18 cellular contexts compared by ENCODE assay signal in genomic region chr10:114539623-114540022, GRCh38.
DNase-seq lines count a peak whose midpoint lies in the region; ATAC-seq and TF ChIP-seq lines count a peak whose summit lies in the region.
"Had no signal": no experiment of that assay in that cellular context is flagged by ENCODE, and none has a peak within 500 bp of the region (broad histone marks: within the 10 kb centered on the region; RNA-seq: fewer than 3 reads in every experiment).

No MANE protein-coding gene starts in this region.

- H3K36me3 Mint-ChIP-seq in activated naive CD8-positive, alpha-beta T cell treated with anti-CD3 and anti-CD28 coated beads, Interleukin-2, amount 50 U/mL, for 24 hours (ENCODE audit: low read depth) = no peaks in the 10 kb centered on the region
- no peaks in the 10 kb centered on the region for H3K36me3 Mint-ChIP-seq in stimulated activated effector memory CD8-positive, alpha-beta T cell treated with anti-CD3 and anti-CD28 coated beads, Interleukin-12 subunit alpha, Interleukin-12 subunit beta, amount 100 ng/mL, for 72 hours
- H3K36me3 Mint-ChIP-seq: stimulated activated memory B cell treated with anti-CD40 and anti-IgM and Interleukin-4, amounts not matched to agents 10 μg/mL and 1 μg/mL and 100 μg/mL, for 72 hours had no signal

- no peak for TF ChIP-seq POLR2A in heart left ventricle (IDR thresholded peaks at IDR 0.05)

- no peaks in the 10 kb centered on the region for H3K27me3 Mint-ChIP-seq in activated naive CD8-positive, alpha-beta T cell treated with anti-CD3 and anti-CD28 coated beads, Interleukin-2, amount 50 U/mL, for 24 hours
- H3K27me3 Mint-ChIP-seq: stimulated activated memory B cell treated with anti-CD40 and anti-IgM and Interleukin-4, amounts not matched to agents 10 μg/mL and 1 μg/mL and 100 μg/mL, for 72 hours had no signal

- POLR2A ChIA-PET in OCI-LY7 (lab: Charles Lee) = interaction anchor here (0.6 to 12.1 kb wide), 10 partner anchors 9 to 463 kb away, joined by 3 to 192 read pairs (median 3); no protein-coding TSS in a partner anchor

- CTCF ChIA-PET in OCI-LY7 (lab: Charles Lee; ENCODE audit: unreplicated experiment) = interaction anchor here (0.6 to 1.1 kb wide), 3 partner anchors 9 to 578 kb away, joined by 3 to 7 read pairs (median 4); no protein-coding TSS in a partner anchor

- peaks cover 0 to 84% (median 30%) of the 10 kb centered on the region in 9 donors for H3K36me3 ChIP-seq in heart left ventricle
- no peaks in the 10 kb centered on the region; the same call in 1 of the 2 replicates for H3K36me3 ChIP-seq in OCI-LY7 (ENCODE audit: insufficient read depth, low read length)
- H3K36me3 ChIP-seq: pancreas had no signal

- H3K27me3 ChIP-seq in heart left ventricle = no peaks in the 10 kb centered on the region
- H3K27me3 ChIP-seq: pancreas, tibial nerve had no signal

- H3K27ac Mint-ChIP-seq in activated naive CD8-positive, alpha-beta T cell treated with anti-CD3 and anti-CD28 coated beads, Interleukin-2, amount 50 U/mL, for 24 hours = peak overlapping the region; percentile 77
- peak overlapping the region; percentile 70 for H3K27ac Mint-ChIP-seq in stimulated activated effector memory CD8-positive, alpha-beta T cell treated with anti-CD3 and anti-CD28 coated beads, Interleukin-12 subunit alpha, Interleukin-12 subunit beta, amount 100 ng/mL, for 72 hours

- no peaks in the 10 kb centered on the region for H3K9me3 Mint-ChIP-seq in activated naive CD8-positive, alpha-beta T cell treated with anti-CD3 and anti-CD28 coated beads, Interleukin-2, amount 50 U/mL, for 24 hours
- no peaks in the 10 kb centered on the region for H3K9me3 Mint-ChIP-seq in stimulated activated effector memory CD8-positive, alpha-beta T cell treated with anti-CD3 and anti-CD28 coated beads, Interleukin-12 subunit alpha, Interleukin-12 subunit beta, amount 100 ng/mL, for 72 hours
- H3K9me3 Mint-ChIP-seq: stimulated activated memory B cell treated with anti-CD40 and anti-IgM and Interleukin-4, amounts not matched to agents 10 μg/mL and 1 μg/mL and 100 μg/mL, for 72 hours had no signal

- peaks cover 74% of the 10 kb centered on the region for H3K4me1 Mint-ChIP-seq in activated naive CD8-positive, alpha-beta T cell treated with anti-CD3 and anti-CD28 coated beads, Interleukin-2, amount 50 U/mL, for 24 hours
- peaks cover 68% of the 10 kb centered on the region for H3K4me1 Mint-ChIP-seq in stimulated activated effector memory CD8-positive, alpha-beta T cell treated with anti-CD3 and anti-CD28 coated beads, Interleukin-12 subunit alpha, Interleukin-12 subunit beta, amount 100 ng/mL, for 72 hours

- H3K4me1 ChIP-seq in heart left ventricle = peaks cover 17 to 66% (median 52%) of the 10 kb centered on the region in 12 donors
- peaks cover 74% of the 10 kb centered on the region for H3K4me1 ChIP-seq in OCI-LY7 (ENCODE audit: insufficient read depth, low read length, poor library complexity, severe bottlenecking)
- H3K4me1 ChIP-seq: pancreas had no signal

- DNase-seq in heart left ventricle = no peak
- no peak for DNase-seq in left ventricle myocardium superior
- no peak for DNase-seq in OCI-LY7 (ENCODE audit: low spot score)
- DNase-seq in activated naive CD8-positive, alpha-beta T cell treated with anti-CD3 and anti-CD28 coated beads, Interleukin-2, amount 50 U/mL, for 24 hours = no peak
- no peak for DNase-seq in stimulated activated effector memory CD8-positive, alpha-beta T cell treated with anti-CD3 and anti-CD28 coated beads, Interleukin-12 subunit alpha, Interleukin-12 subunit beta, amount 100 ng/mL, for 72 hours (ENCODE audit: low spot score in 2 of 2)
- no peak for DNase-seq in COR-L47 (lab: John Stamatoyannopoulos, UW)
- no peak for DNase-seq in cortex of kidney (lab: John Stamatoyannopoulos, UW)
- DNase-seq: activated gamma-delta T cell, Calu3, mammary epithelial cell, NCI-H1930, pancreas, RPMI8226 had no signal

- 0 out of 2 replicates have a peak overlapping the region, but pooled peaks have one; percentile 8 for H2AFZ ChIP-seq in OCI-LY7 (ENCODE audit: low read length)

- ATAC-seq in heart left ventricle = no peak
- no peak for ATAC-seq in left ventricle myocardium superior
- no peak for ATAC-seq in activated naive CD8-positive, alpha-beta T cell treated with anti-CD3 and anti-CD28 coated beads, Interleukin-2, amount 50 U/mL, for 24 hours
- no peak for ATAC-seq in stimulated activated effector memory CD8-positive, alpha-beta T cell treated with anti-CD3 and anti-CD28 coated beads, Interleukin-12 subunit alpha, Interleukin-12 subunit beta, amount 100 ng/mL, for 72 hours
- ATAC-seq: K562; pancreas; sciatic nerve; SK-N-SH treated with all-trans-retinoic acid at 6 μM for 48 hours; stimulated activated memory B cell treated with anti-CD40 and anti-IgM and Interleukin-4, amounts not matched to agents 10 μg/mL and 1 μg/mL and 100 μg/mL, for 72 hours had no signal

- no peaks in the 10 kb centered on the region for H3K9me2 ChIP-seq in OCI-LY7 (ENCODE audit: insufficient read depth, low read length)

- no peak overlapping the region for H3K4me3 ChIP-seq in heart left ventricle
- H3K4me3 ChIP-seq in OCI-LY7 (ENCODE audit: low read depth, low read length, poor library complexity, severe bottlenecking) = no peak overlapping the region
- H3K4me3 ChIP-seq: K562, pancreas, tibial nerve had no signal

- no peaks in the 10 kb centered on the region for H3K79me2 ChIP-seq in OCI-LY7 (ENCODE audit: insufficient read depth, low read depth, low read length)

- no TSS peak for BruUV-seq in OCI-LY7 (replicated peaks; lab: Mats Ljungman, UMichigan)

- H3K9me3 ChIP-seq in heart left ventricle = no peaks in the 10 kb centered on the region
- H3K9me3 ChIP-seq in OCI-LY7 (ENCODE audit: low read length) = no peaks in the 10 kb centered on the region; the same call in 1 of the 2 replicates
- H3K9me3 ChIP-seq: pancreas, tibial nerve had no signal

- peak overlapping the region in 8 of 12 donors; percentile 59 to 86 (median 81) for H3K27ac ChIP-seq in heart left ventricle
- no peak overlapping the region for H3K27ac ChIP-seq in OCI-LY7 (ENCODE audit: low read depth, low read length, poor library complexity, severe bottlenecking)
- H3K27ac ChIP-seq: pancreas had no signal

- TF ChIP-seq CTCF in heart left ventricle (IDR thresholded peaks at IDR 0.05) = no peak
- no peak for TF ChIP-seq CTCF in OCI-LY7 (conservative IDR thresholded peaks at IDR 0.05; ENCODE audit: low read length)

- 68 to 82% (median 76%) methylated on average over 2 of the region's 2 CpGs for WGBS in heart left ventricle, 4 donors

- H4K20me1 ChIP-seq in OCI-LY7 (ENCODE audit: insufficient read depth, low read length) = no peaks in the 10 kb centered on the region

- intact Hi-C loops in heart left ventricle (cut with DNase I) = loop anchor here in 6 of 10 donors (5.0 to 10.0 kb wide), 4 partner anchors 47 to 237 kb away; no protein-coding TSS in a partner anchor
- intact Hi-C loops in left ventricle myocardium superior (cut with micrococcal nuclease) = no loop called here
- intact Hi-C loops in OCI-LY7 (cut with micrococcal nuclease; ENCODE audit: unreplicated experiment) = loop anchor here (5.0 kb wide), 2 partner anchors 283 to 367 kb away; partner anchors contain the start of genes CCDC186 and FHIP2A

- H3K4me3 Mint-ChIP-seq in activated naive CD8-positive, alpha-beta T cell treated with anti-CD3 and anti-CD28 coated beads, Interleukin-2, amount 50 U/mL, for 24 hours = no peak overlapping the region
- peak overlapping the region; percentile 47 for H3K4me3 Mint-ChIP-seq in stimulated activated effector memory CD8-positive, alpha-beta T cell treated with anti-CD3 and anti-CD28 coated beads, Interleukin-12 subunit alpha, Interleukin-12 subunit beta, amount 100 ng/mL, for 72 hours
- H3K4me3 Mint-ChIP-seq: stimulated activated memory B cell treated with anti-CD40 and anti-IgM and Interleukin-4, amounts not matched to agents 10 μg/mL and 1 μg/mL and 100 μg/mL, for 72 hours had no signal

- H3K4me2 ChIP-seq in OCI-LY7 (ENCODE audit: low read length) = peak overlapping the region; percentile 65
